In genomic region chr6:96886519-96886918, GRCh38 we compare ENCODE assay signal across 1 cellular context.
TF ChIP-seq lines count a peak whose summit lies in the region.

No MANE protein-coding gene starts in this region.

TF ChIP-seq in HepG2, 621 proteins besides CTCF, POLR2A, EP300 and RAD21:
- TF ChIP-seq ISX (CRISPR knock-in tag; conservative IDR thresholded peaks at IDR 0.05), result no peak
- no peak for TF ChIP-seq KDM5A (IDR thresholded peaks at IDR 0.05; ENCODE audit: borderline replicate concordance, low read length)
- no peak for TF ChIP-seq ZNF605 (CRISPR knock-in tag; IDR thresholded peaks at IDR 0.05)
- no peak for TF ChIP-seq ZNF33B (CRISPR knock-in tag; IDR thresholded peaks at IDR 0.05)
- peak; percentile 15; the same call in 1 of the 2 replicates for TF ChIP-seq CEBPB (IDR thresholded peaks at IDR 0.05; ENCODE audit: borderline replicate concordance, low read depth, low read length)
- TF ChIP-seq FOXO4 (CRISPR knock-in tag; conservative IDR thresholded peaks at IDR 0.05), result no peak
TF ChIP-seq in HepG2: peak in this region for 1.
